Comparison of ENCODE assay signal across 27 cellular contexts in genomic region chr4:72983706-72984105, GRCh38.
"Had no signal": no experiment of that assay in that cellular context is flagged by ENCODE, and none has a peak within 500 bp of the region (broad histone marks: within the 10 kb centered on the region; RNA-seq: fewer than 3 reads in every experiment).

No MANE protein-coding gene starts in this region.

- H3K4me3 Mint-ChIP-seq: naive thymus-derived CD8-positive, alpha-beta T cell; nephron; neural crest cell; stimulated activated naive B cell treated with anti-CD40 and anti-IgM and Interleukin-4, amounts not matched to agents 10 μg/mL and 1 μg/mL and 100 μg/mL, for 72 hours had no signal

- H3K27me3 Mint-ChIP-seq: stimulated activated naive B cell treated with anti-CD40 and anti-IgM and Interleukin-4, amounts not matched to agents 10 μg/mL and 1 μg/mL and 100 μg/mL, for 72 hours had no signal

- H3K27ac ChIP-seq: lower lobe of right lung, pancreas, prostate gland, skin epidermis, stomach, testis, thyroid gland, transverse colon, upper lobe of left lung, vagina had no signal

- DNase-seq: hippocampal formation; islet precursor cell; lower lobe of right lung; mammary epithelial cell; mesenchymal stem cell; naive thymus-derived CD8-positive, alpha-beta T cell; nucleus accumbens; pancreas; posterior cingulate gyrus; retina; right cardiac atrium; stimulated activated CD4-positive, alpha-beta T cell treated with anti-CD3 and anti-CD28 coated beads, Interleukin-12 subunit alpha, Interleukin-12 subunit beta, amount 100 ng/mL, for 4 hours; stimulated activated CD4-positive, alpha-beta T cell treated with anti-CD3 and anti-CD28 coated beads, Interleukin-4, amount 100 ng/mL, for 1 hour; stimulated activated naive B cell treated with anti-CD40 and anti-IgM and Interleukin-4, amounts not matched to agents 10 μg/mL and 1 μg/mL and 100 μg/mL, for 72 hours; stimulated activated naive CD8-positive, alpha-beta T cell treated with anti-CD3 and anti-CD28 coated beads, Interleukin-15, Interleukin-2, amounts not matched to agents 100 U/mL and 50 U/mL, for 24 hours; stomach; testis; thyroid gland; transverse colon; upper lobe of left lung had no signal

- H3K36me3 ChIP-seq: lower lobe of right lung, pancreas, prostate gland, stomach, thyroid gland, transverse colon, upper lobe of left lung, vagina had no signal

- H3K9me3 ChIP-seq: lower lobe of right lung, pancreas, prostate gland, stomach, testis, thyroid gland, transverse colon, upper lobe of left lung, vagina had no signal

- H3K4me3 ChIP-seq: lower lobe of right lung, pancreas, prostate gland, skin epidermis, stomach, testis, thyroid gland, transverse colon, upper lobe of left lung, vagina had no signal

- H3K27ac Mint-ChIP-seq: naive thymus-derived CD8-positive, alpha-beta T cell; nephron; stimulated activated naive B cell treated with anti-CD40 and anti-IgM and Interleukin-4, amounts not matched to agents 10 μg/mL and 1 μg/mL and 100 μg/mL, for 72 hours had no signal

- H3K4me1 ChIP-seq: lower lobe of right lung, pancreas, prostate gland, stomach, testis, thyroid gland, transverse colon, upper lobe of left lung, vagina had no signal

- FAIRE-seq: pancreas had no signal

- H3K27me3 ChIP-seq: pancreas, stomach, testis, thyroid gland, transverse colon, upper lobe of left lung, vagina had no signal

- ATAC-seq: left lobe of liver; lower lobe of right lung; naive thymus-derived CD8-positive, alpha-beta T cell; pancreas; right cardiac atrium; sciatic nerve; stimulated activated naive B cell treated with anti-CD40 and anti-IgM and Interleukin-4, amounts not matched to agents 10 μg/mL and 1 μg/mL and 100 μg/mL, for 72 hours had no signal

- H3K9me3 Mint-ChIP-seq: naive thymus-derived CD8-positive, alpha-beta T cell; nephron had no signal

- H3K36me3 Mint-ChIP-seq: naive thymus-derived CD8-positive, alpha-beta T cell; stimulated activated naive B cell treated with anti-CD40 and anti-IgM and Interleukin-4, amounts not matched to agents 10 μg/mL and 1 μg/mL and 100 μg/mL, for 72 hours had no signal

- H3K4me1 Mint-ChIP-seq: naive thymus-derived CD8-positive, alpha-beta T cell; nephron; neural crest cell; stimulated activated naive B cell treated with anti-CD40 and anti-IgM and Interleukin-4, amounts not matched to agents 10 μg/mL and 1 μg/mL and 100 μg/mL, for 72 hours had no signal
